In the genomic region with DNA sequence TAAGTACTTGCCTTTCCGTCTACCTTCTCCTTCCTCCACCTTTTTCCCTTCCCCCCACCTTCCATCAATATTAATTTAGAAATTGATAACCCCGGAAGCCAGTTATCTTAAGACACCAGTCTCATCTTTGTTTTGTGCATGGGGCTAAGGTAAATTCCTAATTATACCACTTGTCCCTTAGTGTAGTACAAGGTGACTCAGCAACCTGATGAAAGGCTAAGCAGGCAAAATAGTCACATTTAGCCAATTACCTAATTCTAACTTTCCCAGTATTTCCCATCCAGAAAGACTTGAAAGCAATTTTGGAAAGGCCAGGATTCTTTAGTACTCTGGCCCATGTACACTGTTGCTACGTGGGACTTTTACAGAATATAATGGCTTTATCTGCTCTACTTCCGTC, we compare ENCODE assay signal across 21 cellular contexts.
DNase-seq lines count a peak whose midpoint lies in the region; ATAC-seq and TF ChIP-seq lines count a peak whose summit lies in the region.
"Had no signal": no experiment of that assay in that cellular context is flagged by ENCODE, and none has a peak within 500 bp of the region (broad histone marks: within the 10 kb centered on the region; RNA-seq: fewer than 3 reads in every experiment).

No MANE protein-coding gene starts in this region.

- in situ Hi-C loops in mammary epithelial cell (cut with MboI; ENCODE audit: low sequenced_read_pairs in 2 of 2): no loop called here

- intact Hi-C loops in activated CD4-positive, alpha-beta T cell treated with anti-CD3 and anti-CD28 coated beads for 36 hours (cut with DNase I, micrococcal nuclease): no loop called here
- intact Hi-C loops in heart left ventricle (cut with DNase I): loop anchor here in 2 of 10 donors (5.0 kb wide), 2 partner anchors 38 to 502 kb away; no protein-coding TSS in a partner anchor
- intact Hi-C loops in natural killer cell (cut with micrococcal nuclease): no loop called here
- intact Hi-C loops in mammary epithelial cell (cut with micrococcal nuclease): loop anchor here (2.0 to 5.0 kb wide), 2 partner anchors 15 to 38 kb away; no protein-coding TSS in a partner anchor
- intact Hi-C loops in dorsolateral prefrontal cortex (cut with DNase I): no loop called here

- H3K4me2 ChIP-seq in mammary epithelial cell (ENCODE audit: insufficient read depth, low read depth, low read length): no peak overlapping the region
- H3K4me2 ChIP-seq: PC-9 had no signal

- H3K27ac Mint-ChIP-seq in activated CD4-positive, alpha-beta T cell treated with anti-CD3 and anti-CD28 coated beads for 36 hours: peak overlapping the region; percentile 3
- peak overlapping the region; percentile 52 to 71 for H3K27ac Mint-ChIP-seq in natural killer cell
- H3K27ac Mint-ChIP-seq: B cell, IgD-negative memory B cell had no signal

- POLR2A ChIA-PET in activated CD4-positive, alpha-beta T cell treated with anti-CD3 and anti-CD28 coated beads for 36 hours (lab: Charles Lee): interaction anchor here (0.7 kb wide), 1 partner anchor 77 kb away, joined by 4 read pairs; no protein-coding TSS in a partner anchor

- H3K9me3 Mint-ChIP-seq in activated CD4-positive, alpha-beta T cell treated with anti-CD3 and anti-CD28 coated beads for 36 hours (ENCODE audit: low read depth): no peaks in the 10 kb centered on the region
- no peaks in the 10 kb centered on the region for H3K9me3 Mint-ChIP-seq in natural killer cell
- H3K9me3 Mint-ChIP-seq: IgD-negative memory B cell had no signal

- no peak for ATAC-seq in activated CD4-positive, alpha-beta T cell treated with anti-CD3 and anti-CD28 coated beads for 36 hours
- no peak for ATAC-seq in heart left ventricle
- ATAC-seq in natural killer cell: no peak
- ATAC-seq: Right ventricle myocardium inferior had no signal

- H3K36me3 Mint-ChIP-seq in activated CD4-positive, alpha-beta T cell treated with anti-CD3 and anti-CD28 coated beads for 36 hours (ENCODE audit: low read depth): peaks cover 71% of the 10 kb centered on the region
- H3K36me3 Mint-ChIP-seq in natural killer cell: peaks cover 54% of the 10 kb centered on the region

- dilution Hi-C loops in mammary epithelial cell (cut with HindIII; ENCODE audit: low sequenced_read_pairs): loop anchor here (5.0 kb wide), 2 partner anchors 93 to 202 kb away; no protein-coding TSS in a partner anchor

- no peak overlapping the region for H3K4me3 ChIP-seq in cardiac muscle cell
- H3K4me3 ChIP-seq in heart left ventricle: no peak overlapping the region
- no peak overlapping the region for H3K4me3 ChIP-seq in BE2C (ENCODE audit: low read depth, low read length)
- H3K4me3 ChIP-seq in mammary epithelial cell (replicated peaks in 1 of 3; ENCODE audit: insufficient read depth in 1 of 3, low read depth in 2 of 3, low read length in 3 of 3): no peak overlapping the region
- H3K4me3 ChIP-seq in dorsolateral prefrontal cortex: no peak overlapping the region
- H3K4me3 ChIP-seq: PC-9 had no signal

- H2AFZ ChIP-seq in mammary epithelial cell (ENCODE audit: low read depth, low read length): no peak overlapping the region
- H2AFZ ChIP-seq: PC-9 had no signal

- no peaks in the 10 kb centered on the region for H3K27me3 Mint-ChIP-seq in activated CD4-positive, alpha-beta T cell treated with anti-CD3 and anti-CD28 coated beads for 36 hours
- no peaks in the 10 kb centered on the region for H3K27me3 Mint-ChIP-seq in natural killer cell (ENCODE audit: low read depth in 2 of 2)
- H3K27me3 Mint-ChIP-seq: B cell, IgD-negative memory B cell had no signal

- peaks cover 15% of the 10 kb centered on the region for H3K4me1 Mint-ChIP-seq in activated CD4-positive, alpha-beta T cell treated with anti-CD3 and anti-CD28 coated beads for 36 hours
- peaks cover 28 to 29% of the 10 kb centered on the region in 2 donors for H3K4me1 Mint-ChIP-seq in natural killer cell
- H3K4me1 Mint-ChIP-seq: B cell, IgD-negative memory B cell had no signal

- DNase-seq in activated CD4-positive, alpha-beta T cell treated with anti-CD3 and anti-CD28 coated beads for 36 hours: no peak
- DNase-seq in activated CD4-positive, alpha-beta T cell treated with anti-CD3 and anti-CD28 coated beads, Interleukin-2, amount 50 U/mL, for 4 hours: no peak
- DNase-seq in cardiac muscle cell (ENCODE audit: low read depth in 1 of 2, low spot score in 1 of 2) (no peak), heart left ventricle (no peak), natural killer cell (no peak), BE2C (no peak), mammary epithelial cell (no peak), dorsolateral prefrontal cortex (no peak)
- DNase-seq: DMS153, DND-41, NCI-H1048, NCI-H1417, NCI-H1694, NCI-H2029 treated with DMSO at 0.1 percent for 48 hours, NCI-H446 treated with DMSO at 0.1 percent for 48 hours, NCI-H526 treated with DMSO at 0.1 percent for 48 hours, PC-9 had no signal

- H3K9me3 ChIP-seq in cardiac muscle cell (ENCODE audit: low read depth) (no peaks in the 10 kb centered on the region), heart left ventricle (no peaks in the 10 kb centered on the region), BE2C (no peaks in the 10 kb centered on the region), mammary epithelial cell (replicated peaks; ENCODE audit: insufficient read depth, low read length) (no peaks in the 10 kb centered on the region)

- H3K36me3 ChIP-seq in cardiac muscle cell (peaks cover 93% of the 10 kb centered on the region), heart left ventricle (peaks cover 6 to 100% (median 100%) of the 10 kb centered on the region in 9 donors), BE2C (peaks cover 77% of the 10 kb centered on the region), mammary epithelial cell (ENCODE audit: insufficient read depth, low read length) (peaks cover 67% of the 10 kb centered on the region)

- CTCF ChIA-PET in activated CD4-positive, alpha-beta T cell treated with anti-CD3 and anti-CD28 coated beads for 36 hours (lab: Charles Lee): interaction anchor here (0.9 to 1.4 kb wide), 2 partner anchors 12 to 179 kb away, joined by 3 to 4 read pairs; partner anchors contain the start of gene MTMR14
- CTCF ChIA-PET in mammary epithelial cell (lab: Charles Lee; ENCODE audit: low non-redundant PET): interaction anchor here (0.7 kb wide), 1 partner anchor 117 kb away, joined by 3 read pairs; no protein-coding TSS in a partner anchor

- WGBS in heart left ventricle, 4 donors: 79 to 81% (median 81%) methylated on average over 4 of the region's 4 CpGs
- 93% methylated on average over 4 of the region's 4 CpGs for WGBS in mammary epithelial cell (ENCODE audit: low coverage, missing lambda C conversion rate)

- no peak for TF ChIP-seq POLR2A in heart left ventricle (IDR thresholded peaks at IDR 0.05)

- BruUV-seq in mammary epithelial cell (replicated peaks; lab: Mats Ljungman, UMichigan): no TSS peak

- no peaks in the 10 kb centered on the region for H4K20me1 ChIP-seq in mammary epithelial cell (ENCODE audit: insufficient read depth, low read length)

- no peaks in the 10 kb centered on the region for H3K4me1 ChIP-seq in cardiac muscle cell (ENCODE audit: low read depth)
- no peaks in the 10 kb centered on the region for H3K4me1 ChIP-seq in heart left ventricle
- no peaks in the 10 kb centered on the region for H3K4me1 ChIP-seq in BE2C
- no peaks in the 10 kb centered on the region for H3K4me1 ChIP-seq in mammary epithelial cell (ENCODE audit: insufficient read depth, low read length)

- H3K27me3 ChIP-seq in cardiac muscle cell (no peaks in the 10 kb centered on the region), heart left ventricle (no peaks in the 10 kb centered on the region), BE2C (no peaks in the 10 kb centered on the region), mammary epithelial cell (ENCODE audit: insufficient read depth, low read length) (no peaks in the 10 kb centered on the region), dorsolateral prefrontal cortex (no peaks in the 10 kb centered on the region)

- H3K9ac ChIP-seq in mammary epithelial cell (ENCODE audit: insufficient read depth, low read length): no peak overlapping the region

- H3K4me3 Mint-ChIP-seq in activated CD4-positive, alpha-beta T cell treated with anti-CD3 and anti-CD28 coated beads for 36 hours: no peak overlapping the region
- H3K4me3 Mint-ChIP-seq in natural killer cell: no peak overlapping the region
- H3K4me3 Mint-ChIP-seq: B cell, IgD-negative memory B cell had no signal

- no peak for TF ChIP-seq CTCF in cardiac muscle cell (IDR thresholded peaks at IDR 0.05; ENCODE audit: low read depth, low read length)
- TF ChIP-seq CTCF in heart left ventricle (IDR thresholded peaks at IDR 0.05): no peak
- TF ChIP-seq CTCF in natural killer cell (IDR thresholded peaks at IDR 0.05): no peak
- no peak for TF ChIP-seq CTCF in BE2C (IDR thresholded peaks at IDR 0.05; ENCODE audit: low read depth, low read length)
- TF ChIP-seq CTCF in mammary epithelial cell (conservative IDR thresholded peaks at IDR 0.05 in 1 of 2, IDR thresholded peaks at IDR 0.05 in 1 of 2; ENCODE audit: extremely low read depth in 1 of 2, insufficient read depth in 1 of 2, low read depth in 1 of 2, low read length in 2 of 2): no peak
- TF ChIP-seq CTCF in dorsolateral prefrontal cortex (IDR thresholded peaks at IDR 0.05 in 54 of 56, conservative IDR thresholded peaks at IDR 0.05 in 2 of 56; ENCODE audit: low read depth in 1 of 56, partially characterized antibody in 56 of 56): no peak

- peak overlapping the region; percentile 4 for H3K27ac ChIP-seq in cardiac muscle cell
- no peak overlapping the region for H3K27ac ChIP-seq in heart left ventricle
- no peak overlapping the region for H3K27ac ChIP-seq in mammary epithelial cell (ENCODE audit: insufficient read depth, low read depth, low read length)
- no peak overlapping the region for H3K27ac ChIP-seq in dorsolateral prefrontal cortex
- H3K27ac ChIP-seq: 22Rv1, PC-9 had no signal

- peaks cover 29% of the 10 kb centered on the region for H3K79me2 ChIP-seq in mammary epithelial cell (ENCODE audit: insufficient read depth, low read length)
